In the genomic region with DNA sequence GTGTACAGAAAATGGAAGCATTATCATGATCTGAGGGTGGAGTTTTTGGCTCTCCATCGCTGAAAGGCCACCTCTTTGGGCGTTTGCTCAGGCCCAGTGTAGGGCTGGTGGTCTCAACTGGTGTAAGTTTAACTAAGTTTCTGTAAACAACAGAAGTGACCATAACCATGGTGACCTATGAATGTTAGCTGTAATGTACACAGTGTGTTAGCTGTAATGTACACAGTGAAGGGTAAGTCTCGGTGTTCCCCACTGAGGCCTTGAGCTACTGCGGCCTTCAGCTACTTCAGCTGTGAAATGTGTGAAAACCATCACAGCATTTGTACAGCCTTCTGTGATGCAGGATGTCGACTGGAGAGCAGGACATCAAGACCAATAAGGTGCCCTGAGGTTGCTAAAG, we compare ENCODE assay signal across 25 cellular contexts.
"Had no signal": no experiment of that assay in that cellular context is flagged by ENCODE, and none has a peak within 500 bp of the region (broad histone marks: within the 10 kb centered on the region; RNA-seq: fewer than 3 reads in every experiment).

No MANE protein-coding gene starts in this region.

- H3K36me3 Mint-ChIP-seq: mesothelial cell of epicardium; naive B cell; natural killer cell; stimulated activated effector memory CD8-positive, alpha-beta T cell treated with anti-CD3 and anti-CD28 coated beads, Interleukin-12 subunit alpha, Interleukin-12 subunit beta, amount 100 ng/mL, for 72 hours had no signal

- H3K27me3 ChIP-seq: ovary, sigmoid colon, spleen, suprapubic skin, tibial artery, upper lobe of right lung had no signal

- H3K27ac Mint-ChIP-seq: mesothelial cell of epicardium; naive B cell; natural killer cell; nephron progenitor cell; stimulated activated effector memory CD8-positive, alpha-beta T cell treated with anti-CD3 and anti-CD28 coated beads, Interleukin-12 subunit alpha, Interleukin-12 subunit beta, amount 100 ng/mL, for 72 hours; stimulated activated naive CD8-positive, alpha-beta T cell treated with anti-CD3 and anti-CD28 coated beads, Interleukin-15, Interleukin-2, amounts not matched to agents 100 ng/mL and 50 ng/mL, for 24 hours had no signal

- DNase-seq: islet precursor cell; left ventricle myocardium inferior; mesendoderm; naive B cell; natural killer cell; nephron progenitor cell; ovary; retina; right cardiac atrium; sigmoid colon; small intestine; spleen; stimulated activated CD4-positive, alpha-beta T cell treated with anti-CD3 and anti-CD28 coated beads, Interleukin-4, amount 100 ng/mL, for 24 hours; stimulated activated naive CD4-positive, alpha-beta T cell; tibial artery; trophoblast cell; upper lobe of right lung had no signal

- H3K27ac ChIP-seq: left ventricle myocardium inferior, ovary, prostate gland, sigmoid colon, spleen, suprapubic skin, tibial artery, upper lobe of right lung had no signal

- H3K9me3 Mint-ChIP-seq: natural killer cell; stimulated activated effector memory CD8-positive, alpha-beta T cell treated with anti-CD3 and anti-CD28 coated beads, Interleukin-12 subunit alpha, Interleukin-12 subunit beta, amount 100 ng/mL, for 72 hours; stimulated activated naive CD8-positive, alpha-beta T cell treated with anti-CD3 and anti-CD28 coated beads, Interleukin-15, Interleukin-2, amounts not matched to agents 100 ng/mL and 50 ng/mL, for 24 hours had no signal

- H3K4me1 ChIP-seq: prostate gland, sigmoid colon, spleen, suprapubic skin, upper lobe of right lung had no signal

- H3K9me3 ChIP-seq: ovary, prostate gland, sigmoid colon, thoracic aorta, tibial artery, upper lobe of right lung had no signal

- H3K4me1 Mint-ChIP-seq: naive B cell, natural killer cell had no signal

- H3K4me3 Mint-ChIP-seq: mesothelial cell of epicardium; naive B cell; natural killer cell; nephron progenitor cell; stimulated activated effector memory CD8-positive, alpha-beta T cell treated with anti-CD3 and anti-CD28 coated beads, Interleukin-12 subunit alpha, Interleukin-12 subunit beta, amount 100 ng/mL, for 72 hours; stimulated activated naive CD8-positive, alpha-beta T cell treated with anti-CD3 and anti-CD28 coated beads, Interleukin-15, Interleukin-2, amounts not matched to agents 100 ng/mL and 50 ng/mL, for 24 hours had no signal

- H3K4me3 ChIP-seq: left ventricle myocardium inferior, lung, ovary, prostate gland, sigmoid colon, spleen, suprapubic skin, thoracic aorta, tibial artery, upper lobe of right lung had no signal

- FAIRE-seq: small intestine, urothelium cell line had no signal

- H3K36me3 ChIP-seq: left ventricle myocardium inferior, ovary, prostate gland, sigmoid colon, spleen, suprapubic skin, thoracic aorta, tibial artery, upper lobe of right lung had no signal

- ATAC-seq: right cardiac atrium; stimulated activated effector memory CD8-positive, alpha-beta T cell treated with anti-CD3 and anti-CD28 coated beads, Interleukin-12 subunit alpha, Interleukin-12 subunit beta, amount 100 ng/mL, for 72 hours; upper lobe of right lung had no signal
